In genomic region chr11:119154178-119154577, GRCh38 we compare ENCODE assay signal across 24 cellular contexts. TPM values are rescaled to one million over a fixed set of nuclear protein-coding genes. Genes with fewer than 3 reads are reported as not detected.
DNase-seq lines count a peak whose midpoint lies in the region; ATAC-seq, FAIRE-seq and TF ChIP-seq lines count a peak whose summit lies in the region.
"Had no signal": no experiment of that assay in that cellular context is flagged by ENCODE, and none has a peak within 500 bp of the region (broad histone marks: within the 10 kb centered on the region; RNA-seq: fewer than 3 reads in every experiment).

No MANE protein-coding gene starts in this region.

- in situ Hi-C loops in K562 (cut with MboI): no loop called here

- no peak for TF ChIP-seq POLR2A in K562 (conservative IDR thresholded peaks at IDR 0.05)

- H3K4me2 ChIP-seq in K562 (ENCODE audit: insufficient read depth, low read length) (no peak overlapping the region), neuronal stem cell (ENCODE audit: insufficient read depth, low read length, poor library complexity, severe bottlenecking) (no peak overlapping the region), H9 (ENCODE audit: insufficient read depth, insufficient read length, low read length) (no peak overlapping the region)
- H3K4me2 ChIP-seq: BLaER1 treated with 17β-estradiol and CSF1 and Interleukin-3, amounts not matched to agents 10 nM and 100 nM had no signal

- H3K27me3 ChIP-seq in K562 (ENCODE audit: control insufficient read depth in 2 of 2, insufficient read depth in 2 of 2, low read length in 2 of 2) (peaks cover 4 to 22% of the 10 kb centered on the region in 2 experiments; a peak in 4 of 5 replicates), neuronal stem cell (ENCODE audit: control insufficient read depth in 3 of 3, insufficient read depth in 3 of 3, low read depth in 1 of 3, low read length in 3 of 3) (peaks cover 3 to 82% (median 29%) of the 10 kb centered on the region in 3 experiments), upper lobe of right lung (peaks cover 17% of the 10 kb centered on the region), H9 (ENCODE audit: insufficient read depth, low read length) (peaks cover 11% of the 10 kb centered on the region), BE2C (no peaks in the 10 kb centered on the region)

- H2AK5ac ChIP-seq in neuronal stem cell (ENCODE audit: low read depth, low read length) (peak overlapping the region; percentile 48), H9 (ENCODE audit: insufficient read length, low read length) (no peak overlapping the region)

- no peak overlapping the region for H3K4me3 ChIP-seq in K562
- H3K4me3 ChIP-seq in neuronal stem cell (ENCODE audit: low read length in 2 of 2): no peak overlapping the region
- no peak overlapping the region for H3K4me3 ChIP-seq in upper lobe of right lung
- no peak overlapping the region for H3K4me3 ChIP-seq in BE2C (ENCODE audit: low read depth, low read length)
- H3K4me3 ChIP-seq: BLaER1 treated with 17β-estradiol and CSF1 and Interleukin-3, amounts not matched to agents 10 nM and 100 nM had no signal

- H3K14ac ChIP-seq in neuronal stem cell (ENCODE audit: low read length) (no peak overlapping the region), H9 (ENCODE audit: insufficient read depth, low read length) (no peak overlapping the region)

- TF ChIP-seq CTCF in K562 (IDR thresholded peaks at IDR 0.05 in 2 of 3, conservative IDR thresholded peaks at IDR 0.05 in 1 of 3; ENCODE audit: insufficient read depth in 2 of 3, low read depth in 1 of 3, low read length in 3 of 3) (no peak), upper lobe of right lung (IDR thresholded peaks at IDR 0.05) (no peak), H9 (conservative IDR thresholded peaks at IDR 0.05) (no peak), BE2C (IDR thresholded peaks at IDR 0.05; ENCODE audit: low read depth, low read length) (no peak)

- H3K9ac ChIP-seq in K562 (ENCODE audit: insufficient read depth in 1 of 2, low read depth in 2 of 2, low read length in 2 of 2) (peak overlapping the region in 1 of 2 experiments; percentile 61; a peak in 1 of 4 replicates), neuronal stem cell (ENCODE audit: low read depth, low read length, poor library complexity) (peak overlapping the region; percentile 73), H9 (ENCODE audit: extremely low read depth, insufficient read length, low read length) (no peak overlapping the region)
- H3K9ac ChIP-seq: BLaER1 treated with 17β-estradiol and CSF1 and Interleukin-3, amounts not matched to agents 10 nM and 100 nM had no signal

- no peak overlapping the region for H2BK20ac ChIP-seq in H9 (ENCODE audit: low read depth, low read length, poor library complexity, severe bottlenecking)

- H3K27me3 Mint-ChIP-seq in activated T-cell treated with anti-CD3 and anti-CD28 coated beads, Interleukin-2, amount 50 U/mL, for 72 hours (ENCODE audit: low read depth): peaks cover 31% of the 10 kb centered on the region
- H3K27me3 Mint-ChIP-seq in H9 (ENCODE audit: low read depth): peaks cover 50% of the 10 kb centered on the region

- no peaks in the 10 kb centered on the region for H3K79me2 ChIP-seq in K562 (ENCODE audit: control insufficient read depth, insufficient read depth, low read length)
- H3K79me2 ChIP-seq in H9 (ENCODE audit: insufficient read depth, low read length): no peaks in the 10 kb centered on the region

- no peaks in the 10 kb centered on the region for H3K36me3 Mint-ChIP-seq in activated T-cell treated with anti-CD3 and anti-CD28 coated beads, Interleukin-2, amount 50 U/mL, for 72 hours (ENCODE audit: insufficient read depth in 2 of 2)
- no peaks in the 10 kb centered on the region for H3K36me3 Mint-ChIP-seq in H9 (ENCODE audit: insufficient read depth in 1 of 3, low read depth in 3 of 3)
- H3K36me3 Mint-ChIP-seq: CD8-positive, alpha-beta T cell had no signal

- BruUV-seq in K562 (replicated peaks; lab: Mats Ljungman, UMichigan): no TSS peak

- no peak overlapping the region for H4K5ac ChIP-seq in H9 (ENCODE audit: insufficient read length, low read depth, low read length)

- DNase-seq in K562 (ENCODE audit: extremely low read depth in 1 of 4, low spot score in 3 of 4) (no peak), neuronal stem cell (ENCODE audit: low spot score) (no peak), upper lobe of right lung (peak; percentile 40), H9 (no peak), BE2C (no peak)
- no peak for DNase-seq in activated T-cell treated with anti-CD3 and anti-CD28 coated beads, Interleukin-2, amount 50 U/mL, for 72 hours
- DNase-seq: 8988T; ACHN; Calu3; CD4-positive, alpha-beta T cell; CD8-positive, alpha-beta T cell; DMS79 treated with DMSO at 0.1 percent for 48 hours; GF-D8 had no signal

- H3K9me3 Mint-ChIP-seq in activated T-cell treated with anti-CD3 and anti-CD28 coated beads, Interleukin-2, amount 50 U/mL, for 72 hours: no peaks in the 10 kb centered on the region
- H3K9me3 Mint-ChIP-seq in H9: no peaks in the 10 kb centered on the region
- H3K9me3 Mint-ChIP-seq: CD4-positive, alpha-beta T cell; CD8-positive, alpha-beta T cell had no signal

- no peak overlapping the region for H2BK12ac ChIP-seq in neuronal stem cell (ENCODE audit: low read length)
- no peak overlapping the region for H2BK12ac ChIP-seq in H9 (ENCODE audit: insufficient read length, low read depth, low read length)

- H2BK5ac ChIP-seq in neuronal stem cell (ENCODE audit: low read length) (no peak overlapping the region), H9 (ENCODE audit: insufficient read length, low read length) (no peak overlapping the region)

- H3K27ac ChIP-seq in K562 (ENCODE audit: extremely low read depth, low read depth, low read length) (no peak overlapping the region), neuronal stem cell (replicated peaks; ENCODE audit: low read length) (no peak overlapping the region), upper lobe of right lung (no peak overlapping the region), H9 (ENCODE audit: insufficient read length, low read depth, low read length) (no peak overlapping the region)
- H3K27ac ChIP-seq: BLaER1 treated with 17β-estradiol and CSF1 and Interleukin-3, amounts not matched to agents 10 nM and 100 nM; C4-2B had no signal

- H3K79me1 ChIP-seq in neuronal stem cell (ENCODE audit: low read depth, low read length): no peaks in the 10 kb centered on the region
- H3K79me1 ChIP-seq in H9 (ENCODE audit: insufficient read depth, low read depth, low read length, poor library complexity, severe bottlenecking): no peaks in the 10 kb centered on the region

- H3K4me1 ChIP-seq in K562 (replicated peaks in 1 of 2; ENCODE audit: control insufficient read depth in 2 of 2, insufficient read depth in 2 of 2, low read length in 2 of 2): peaks cover 15 to 26% of the 10 kb centered on the region in 2 experiments; a peak in 4 of 5 replicates
- peaks cover 0 to 6% of the 10 kb centered on the region in 2 donors for H3K4me1 ChIP-seq in neuronal stem cell (ENCODE audit: control insufficient read depth in 2 of 2, insufficient read depth in 1 of 2, low read depth in 1 of 2, low read length in 2 of 2)
- H3K4me1 ChIP-seq in upper lobe of right lung: peaks cover 7% of the 10 kb centered on the region
- no peaks in the 10 kb centered on the region for H3K4me1 ChIP-seq in H9 (ENCODE audit: insufficient read depth, low read length)
- H3K4me1 ChIP-seq in BE2C: peaks cover 3% of the 10 kb centered on the region; the same call in 1 of the 2 replicates
- H3K4me1 ChIP-seq: Caco-2 had no signal

- H2BK120ac ChIP-seq in neuronal stem cell (ENCODE audit: low read depth, low read length) (no peak overlapping the region), H9 (ENCODE audit: low read depth, low read length, poor library complexity, severe bottlenecking) (no peak overlapping the region)

- H4K20me1 ChIP-seq in K562 (replicated peaks; ENCODE audit: control insufficient read depth, insufficient read depth, low read length) (no peaks in the 10 kb centered on the region; the same call in 1 of the 2 replicates), H9 (ENCODE audit: control insufficient read depth, insufficient read depth, insufficient read length) (no peaks in the 10 kb centered on the region)

- H3K23ac ChIP-seq in neuronal stem cell (ENCODE audit: low read depth, low read length, poor library complexity): no peak overlapping the region
- no peak overlapping the region for H3K23ac ChIP-seq in H9 (ENCODE audit: insufficient read length, low read depth, low read length)

- H3K56ac ChIP-seq in H9 (ENCODE audit: insufficient read length, low read depth, low read length): no peak overlapping the region

- H4K91ac ChIP-seq in neuronal stem cell (ENCODE audit: low read depth, low read length, poor library complexity) (no peak overlapping the region), H9 (ENCODE audit: insufficient read length, low read depth, low read length) (no peak overlapping the region)

- peaks cover 9% of the 10 kb centered on the region for H3K23me2 ChIP-seq in H9 (ENCODE audit: insufficient read length, low read depth, low read length, poor library complexity, severe bottlenecking)

- H3K36me3 ChIP-seq in K562 (ENCODE audit: control insufficient read depth, insufficient read depth, low read length) (no peaks in the 10 kb centered on the region), neuronal stem cell (replicated peaks in 1 of 2; ENCODE audit: control insufficient read depth in 2 of 2, insufficient read depth in 2 of 2, low read length in 2 of 2) (no peaks in the 10 kb centered on the region), upper lobe of right lung (no peaks in the 10 kb centered on the region), BE2C (no peaks in the 10 kb centered on the region)
- H3K36me3 ChIP-seq: BLaER1 treated with 17β-estradiol and CSF1 and Interleukin-3, amounts not matched to agents 10 nM and 100 nM had no signal

- H3K18ac ChIP-seq in neuronal stem cell (ENCODE audit: low read length) (no peak overlapping the region), H9 (ENCODE audit: insufficient read length, low read depth, low read length) (no peak overlapping the region)

- intact Hi-C loops in K562 (cut with micrococcal nuclease) (no loop called here), upper lobe of right lung (cut with DNase I) (no loop called here)

- WGBS in K562 (ENCODE audit: insufficient coverage, low coverage, missing lambda C conversion rate): 37% methylated on average over 6 of the region's 6 CpGs
- WGBS in neuronal stem cell (ENCODE audit: extremely low coverage in 2 of 2, insufficient read length in 2 of 2, insufficient replicate concordance in 1 of 2), 2 donors: no CpG with 5 or more reads among the region's 6 CpGs
- no CpG with 5 or more reads among the region's 6 CpGs for WGBS in H9 (ENCODE audit: extremely low coverage, insufficient read length, low lambda C conversion rate)

- peaks cover 4% of the 10 kb centered on the region for H3K4me1 Mint-ChIP-seq in activated T-cell treated with anti-CD3 and anti-CD28 coated beads, Interleukin-2, amount 50 U/mL, for 72 hours (ENCODE audit: low read depth)
- H3K4me1 Mint-ChIP-seq in H9: peaks cover 6 to 12% of the 10 kb centered on the region in 2 experiments; a peak in 3 of 4 replicates

- no peak for TF ChIP-seq RAD21 in K562 (CRISPR knock-in tag; conservative IDR thresholded peaks at IDR 0.05 in 1 of 2, IDR thresholded peaks at IDR 0.05 in 1 of 2)

- ATAC-seq in K562: peak; percentile 24
- no peak for ATAC-seq in upper lobe of right lung
- no peak for ATAC-seq in activated T-cell treated with anti-CD3 and anti-CD28 coated beads, Interleukin-2, amount 50 U/mL, for 72 hours (replicated peaks in 1 of 2)
- ATAC-seq: CD8-positive, alpha-beta T cell had no signal

- POLR2A ChIA-PET in K562 (lab: Yijun Ruan, JAX): interaction anchor here (0.6 to 0.8 kb wide), 2 partner anchors 41 to 59 kb away, joined by 3 read pairs; a partner anchor contains a TSS

- H3K9me3 ChIP-seq in K562 (replicated peaks; ENCODE audit: control insufficient read depth, insufficient read depth, low read depth, low read length) (no peaks in the 10 kb centered on the region), neuronal stem cell (replicated peaks in 1 of 2; ENCODE audit: control insufficient read depth in 2 of 2, insufficient read depth in 1 of 2, low read depth in 1 of 2, low read length in 2 of 2) (no peaks in the 10 kb centered on the region), upper lobe of right lung (no peaks in the 10 kb centered on the region), H9 (ENCODE audit: control insufficient read depth, low read depth, low read length) (no peaks in the 10 kb centered on the region), BE2C (no peaks in the 10 kb centered on the region)
- H3K9me3 ChIP-seq: BLaER1 treated with 17β-estradiol and CSF1 and Interleukin-3, amounts not matched to agents 10 nM and 100 nM; Caco-2 had no signal

- no peak overlapping the region for H3K27ac Mint-ChIP-seq in activated T-cell treated with anti-CD3 and anti-CD28 coated beads, Interleukin-2, amount 50 U/mL, for 72 hours
- H3K27ac Mint-ChIP-seq in H9: no peak overlapping the region
- H3K27ac Mint-ChIP-seq: CD4-positive, alpha-beta T cell; CD8-positive, alpha-beta T cell had no signal

- CTCF ChIA-PET in K562 (lab: Yijun Ruan, JAX; ENCODE audit: low intra/inter-chr PET ratio): interaction anchor here (0.6 kb wide), 1 partner anchor 343 kb away, joined by 3 read pairs; no protein-coding TSS in a partner anchor

- no peak overlapping the region for H3T11ph ChIP-seq in H9 (ENCODE audit: low read length)

- H3K9me1 ChIP-seq in K562 (ENCODE audit: control insufficient read depth, insufficient read depth, low read length): no peaks in the 10 kb centered on the region

- no peak overlapping the region for H2BK15ac ChIP-seq in neuronal stem cell (ENCODE audit: low read length)
- H2BK15ac ChIP-seq in H9 (ENCODE audit: low read depth, low read length): no peak overlapping the region

- no peak overlapping the region for H3K4ac ChIP-seq in neuronal stem cell (ENCODE audit: low read length)
- no peak overlapping the region for H3K4ac ChIP-seq in H9 (ENCODE audit: low read depth, low read length)

- TF ChIP-seq EP300 in K562 (IDR thresholded peaks at IDR 0.05; ENCODE audit: low read length): no peak

- H2AFZ ChIP-seq in K562 (ENCODE audit: low read depth, low read length) (peak overlapping the region; percentile 36; the same call in 1 of the 2 replicates), neuronal stem cell (ENCODE audit: low read length) (no peak overlapping the region), H9 (ENCODE audit: low read length) (no peak overlapping the region)

- H3K4me3 Mint-ChIP-seq in activated T-cell treated with anti-CD3 and anti-CD28 coated beads, Interleukin-2, amount 50 U/mL, for 72 hours: no peak overlapping the region
- no peak overlapping the region for H3K4me3 Mint-ChIP-seq in H9
- H3K4me3 Mint-ChIP-seq: CD4-positive, alpha-beta T cell; CD8-positive, alpha-beta T cell had no signal

- FAIRE-seq in K562 (lab: Jason Lieb, UNC): peak; percentile 40
- FAIRE-seq: A204.1, D721Med, G401.6, GM12891, GM19239 had no signal

- peak overlapping the region; percentile 21 for H4K8ac ChIP-seq in neuronal stem cell (ENCODE audit: low read depth, low read length)
- no peak overlapping the region for H4K8ac ChIP-seq in H9 (replicated peaks; ENCODE audit: insufficient read length, low read depth, low read length)

RNA-seq across cellular contexts. Expression of gene ABCG4, which starts 5.3 kb away (rescaled TPM):
- total RNA-seq in K562 (2011; cell fraction: chromatin; rRNA removed; ENCODE audit: low replicate concordance): 0.37 and 1.3 TPM in 2 replicates
- total RNA-seq in K562 (2011; cell fraction: nucleolus; rRNA removed): 0.13 and 0.50 TPM in 2 replicates
- 0.66 and 0.99 TPM in 2 replicates for total RNA-seq in K562 (2011; cell fraction: nucleoplasm; rRNA removed)
- total RNA-seq in K562 (2014; rRNA removed) (0.09 TPM in 1 of 2 replicates, not detected in the other), K562 (2014; rRNA removed; fragmentation: Illumina TruSeq; extraction: Trizol) (not detected in 2 replicates), K562 (2015; rRNA removed; fragmentation: Illumina TruSeq; extraction: Trizol) (not detected in 2 replicates), K562 (2021) (0.11 and 0.13 TPM in 2 replicates), upper lobe of right lung (0.14 TPM), H9 (2021) (0.68 and 1.2 TPM in 2 replicates)
- polyA plus RNA-seq in K562 (2011; rRNA removed) (0.04 and 0.08 TPM in 2 replicates), K562 (2014; fragmentation: Illumina TruSeq; extraction: Trizol) (0.07 and 0.11 TPM in 2 replicates), K562 (2014; fragmentation: Nextera tagmentation; extraction: Ambion mirVana) (not detected), K562 (2014; rRNA removed) (0.03 and 0.05 TPM in 2 replicates)
- polyA plus RNA-seq in K562 (2011; cell fraction: cytosol; rRNA removed): 0.04 and 0.12 TPM in 2 replicates
- polyA plus RNA-seq in K562 (2011; cell fraction: nucleus; rRNA removed): 0.59 and 0.63 TPM in 2 replicates
- 0.13 TPM in 1 of 2 replicates, not detected in the other for polyA plus RNA-seq in K562 (2012)
- polyA minus RNA-seq in K562 (2011; rRNA and poly(A)+ RNA removed): 0.11 and 0.21 TPM in 2 replicates
- not detected in 2 replicates for polyA minus RNA-seq in K562 (2011; cell fraction: cytosol; rRNA and poly(A)+ RNA removed)
- 0.33 and 0.54 TPM in 2 replicates for polyA minus RNA-seq in K562 (2011; cell fraction: nucleus; rRNA and poly(A)+ RNA removed)
- polyA plus RNA-seq in neuronal stem cell (2013, experiment 1 of 2): 0.31 TPM
- 0.36 TPM for polyA plus RNA-seq in neuronal stem cell (2013, experiment 2 of 2)
- total RNA-seq in activated T-cell treated with anti-CD3 and anti-CD28 coated beads, Interleukin-2, amount 50 U/mL, for 72 hours: under 1 TPM; 0.09 to 0.24 TPM
- 1.5 TPM for polyA plus RNA-seq in BE2C (2012; ENCODE audit: insufficient read depth, insufficient read length, low read depth)
- total RNA-seq: A673; Calu3; CD8-positive, alpha-beta T cell had no signal

RNA-seq across cellular contexts. Expression of gene NLRX1, which starts 14.3 kb away (rescaled TPM):
- 0.86 and 3.6 TPM in 2 replicates for total RNA-seq in K562 (2011; cell fraction: chromatin; rRNA removed; ENCODE audit: low replicate concordance)
- 1.8 and 3.5 TPM in 2 replicates for total RNA-seq in K562 (2011; cell fraction: nucleolus; rRNA removed)
- 1.1 and 1.3 TPM in 2 replicates for total RNA-seq in K562 (2011; cell fraction: nucleoplasm; rRNA removed)
- total RNA-seq in K562 (2014; rRNA removed) (1.3 and 1.4 TPM in 2 replicates), K562 (2014; rRNA removed; fragmentation: Illumina TruSeq; extraction: Trizol) (0.19 and 0.22 TPM in 2 replicates), K562 (2015; rRNA removed; fragmentation: Illumina TruSeq; extraction: Trizol) (0.34 and 0.69 TPM in 2 replicates), K562 (2021) (2.1 and 2.3 TPM in 2 replicates), upper lobe of right lung (17.7 TPM), H9 (2021) (17.2 and 18.2 TPM in 2 replicates)
- polyA plus RNA-seq in K562 (2011; rRNA removed) (0.55 and 1.4 TPM in 2 replicates), K562 (2014; fragmentation: Illumina TruSeq; extraction: Trizol) (0.49 and 1.1 TPM in 2 replicates), K562 (2014; fragmentation: Nextera tagmentation; extraction: Ambion mirVana) (under 1 TPM; 0.04 to 0.06 TPM), K562 (2014; rRNA removed) (1.1 and 2.1 TPM in 2 replicates)
- 0.81 and 4.1 TPM in 2 replicates for polyA plus RNA-seq in K562 (2011; cell fraction: cytosol; rRNA removed)
- polyA plus RNA-seq in K562 (2011; cell fraction: nucleus; rRNA removed): 0.76 and 5.1 TPM in 2 replicates
- 1.0 and 2.3 TPM in 2 replicates for polyA plus RNA-seq in K562 (2012)
- 0.27 and 1.2 TPM in 2 replicates for polyA minus RNA-seq in K562 (2011; rRNA and poly(A)+ RNA removed)
- polyA minus RNA-seq in K562 (2011; cell fraction: cytosol; rRNA and poly(A)+ RNA removed): 1.4 and 3.4 TPM in 2 replicates
- polyA minus RNA-seq in K562 (2011; cell fraction: nucleus; rRNA and poly(A)+ RNA removed): 0.67 and 2.3 TPM in 2 replicates
- polyA plus RNA-seq in neuronal stem cell (2013, experiment 1 of 2): 13.2 TPM
- 12.7 TPM for polyA plus RNA-seq in neuronal stem cell (2013, experiment 2 of 2)
- total RNA-seq in activated T-cell treated with anti-CD3 and anti-CD28 coated beads, Interleukin-2, amount 50 U/mL, for 72 hours: 10 to 100 TPM; 19.3 to 26.7 TPM
- 6.8 TPM for polyA plus RNA-seq in BE2C (2012; ENCODE audit: insufficient read depth, insufficient read length, low read depth)

RNA-seq across cellular contexts. Expression of gene NHERF4, which starts 31.1 kb away (rescaled TPM):
- not detected in 2 replicates for total RNA-seq in K562 (2011; cell fraction: chromatin; rRNA removed; ENCODE audit: low replicate concordance)
- total RNA-seq in K562 (2011; cell fraction: nucleolus; rRNA removed): not detected in 2 replicates
- not detected in 2 replicates for total RNA-seq in K562 (2011; cell fraction: nucleoplasm; rRNA removed)
- total RNA-seq in K562 (2014; rRNA removed) (not detected in 2 replicates), K562 (2014; rRNA removed; fragmentation: Illumina TruSeq; extraction: Trizol) (not detected in 2 replicates), K562 (2015; rRNA removed; fragmentation: Illumina TruSeq; extraction: Trizol) (not detected in 2 replicates), K562 (2021) (not detected in 2 replicates), upper lobe of right lung (0.81 TPM), H9 (2021) (0.39 TPM in 1 of 2 replicates, not detected in the other)
- polyA plus RNA-seq in K562 (2011; rRNA removed) (not detected in 2 replicates), K562 (2014; fragmentation: Illumina TruSeq; extraction: Trizol) (not detected in 2 replicates), K562 (2014; fragmentation: Nextera tagmentation; extraction: Ambion mirVana) (not detected), K562 (2014; rRNA removed) (not detected in 2 replicates)
- not detected in 2 replicates for polyA plus RNA-seq in K562 (2011; cell fraction: cytosol; rRNA removed)
- polyA plus RNA-seq in K562 (2011; cell fraction: nucleus; rRNA removed): not detected in 2 replicates
- polyA plus RNA-seq in K562 (2012): not detected in 2 replicates
- polyA minus RNA-seq in K562 (2011; rRNA and poly(A)+ RNA removed): not detected in 2 replicates
- polyA minus RNA-seq in K562 (2011; cell fraction: cytosol; rRNA and poly(A)+ RNA removed): not detected in 2 replicates
- polyA minus RNA-seq in K562 (2011; cell fraction: nucleus; rRNA and poly(A)+ RNA removed): not detected in 2 replicates
- not detected for polyA plus RNA-seq in neuronal stem cell (2013, experiment 1 of 2)
- polyA plus RNA-seq in neuronal stem cell (2013, experiment 2 of 2): 0.08 TPM
- total RNA-seq in activated T-cell treated with anti-CD3 and anti-CD28 coated beads, Interleukin-2, amount 50 U/mL, for 72 hours: 1 to 10 TPM in 1 of 2 donors, under 1 TPM in 1; 0.76 to 1.1 TPM
- not detected for polyA plus RNA-seq in BE2C (2012; ENCODE audit: insufficient read depth, insufficient read length, low read depth)
- total RNA-seq: A673, Calu3 had no signal
- polyA plus RNA-seq: AG04450, BJ had no signal

RNA-seq across cellular contexts. Expression of gene HINFP, which starts 32.8 kb away (rescaled TPM):
- total RNA-seq in K562 (2011; cell fraction: chromatin; rRNA removed; ENCODE audit: low replicate concordance): 110 and 177 TPM in 2 replicates
- total RNA-seq in K562 (2011; cell fraction: nucleolus; rRNA removed): 95.9 and 97.1 TPM in 2 replicates
- 112 and 129 TPM in 2 replicates for total RNA-seq in K562 (2011; cell fraction: nucleoplasm; rRNA removed)
- total RNA-seq in K562 (2014; rRNA removed) (15.1 and 17.0 TPM in 2 replicates), K562 (2014; rRNA removed; fragmentation: Illumina TruSeq; extraction: Trizol) (14.5 and 15.8 TPM in 2 replicates), K562 (2015; rRNA removed; fragmentation: Illumina TruSeq; extraction: Trizol) (13.8 and 13.9 TPM in 2 replicates), K562 (2021) (23.5 and 24.6 TPM in 2 replicates), upper lobe of right lung (25.2 TPM), H9 (2021) (42.1 and 42.4 TPM in 2 replicates)
- polyA plus RNA-seq in K562 (2011; rRNA removed) (29.4 and 41.9 TPM in 2 replicates), K562 (2014; fragmentation: Illumina TruSeq; extraction: Trizol) (19.1 and 21.5 TPM in 2 replicates), K562 (2014; fragmentation: Nextera tagmentation; extraction: Ambion mirVana) (10 to 100 TPM; 22.5 to 34.1 TPM), K562 (2014; rRNA removed) (24.0 and 30.5 TPM in 2 replicates)
- 33.8 and 41.0 TPM in 2 replicates for polyA plus RNA-seq in K562 (2011; cell fraction: cytosol; rRNA removed)
- 89.9 and 99.2 TPM in 2 replicates for polyA plus RNA-seq in K562 (2011; cell fraction: nucleus; rRNA removed)
- polyA plus RNA-seq in K562 (2012): 15.5 and 24.5 TPM in 2 replicates
- polyA minus RNA-seq in K562 (2011; rRNA and poly(A)+ RNA removed): 32.2 and 33.0 TPM in 2 replicates
- polyA minus RNA-seq in K562 (2011; cell fraction: cytosol; rRNA and poly(A)+ RNA removed): 8.2 and 17.7 TPM in 2 replicates
- 28.0 and 41.1 TPM in 2 replicates for polyA minus RNA-seq in K562 (2011; cell fraction: nucleus; rRNA and poly(A)+ RNA removed)
- polyA plus RNA-seq in neuronal stem cell (2013, experiment 1 of 2): 22.9 TPM
- 22.7 TPM for polyA plus RNA-seq in neuronal stem cell (2013, experiment 2 of 2)
- total RNA-seq in activated T-cell treated with anti-CD3 and anti-CD28 coated beads, Interleukin-2, amount 50 U/mL, for 72 hours: 10 to 100 TPM; 31.9 to 34.1 TPM
- polyA plus RNA-seq in BE2C (2012; ENCODE audit: insufficient read depth, insufficient read length, low read depth): 84.1 TPM

RNA-seq across cellular contexts. Expression of gene C2CD2L, which starts 47.0 kb away (rescaled TPM):
- 55.3 and 136 TPM in 2 replicates for total RNA-seq in K562 (2011; cell fraction: chromatin; rRNA removed; ENCODE audit: low replicate concordance)
- 108 and 111 TPM in 2 replicates for total RNA-seq in K562 (2011; cell fraction: nucleolus; rRNA removed)
- total RNA-seq in K562 (2011; cell fraction: nucleoplasm; rRNA removed): 77.1 and 102 TPM in 2 replicates
- total RNA-seq in K562 (2014; rRNA removed): 16.9 and 23.8 TPM in 2 replicates
- 6.9 and 11.8 TPM in 2 replicates for total RNA-seq in K562 (2014; rRNA removed; fragmentation: Illumina TruSeq; extraction: Trizol)
- total RNA-seq in K562 (2015; rRNA removed; fragmentation: Illumina TruSeq; extraction: Trizol): 14.8 and 15.6 TPM in 2 replicates
- total RNA-seq in K562 (2021): 34.1 and 41.2 TPM in 2 replicates
- 10.8 and 19.6 TPM in 2 replicates for polyA plus RNA-seq in K562 (2011; rRNA removed)
- 13.0 and 21.3 TPM in 2 replicates for polyA plus RNA-seq in K562 (2011; cell fraction: cytosol; rRNA removed)
- 40.4 and 77.6 TPM in 2 replicates for polyA plus RNA-seq in K562 (2011; cell fraction: nucleus; rRNA removed)
- polyA plus RNA-seq in K562 (2012): 20.0 and 49.0 TPM in 2 replicates
- polyA plus RNA-seq in K562 (2014; fragmentation: Illumina TruSeq; extraction: Trizol): 29.7 and 34.7 TPM in 2 replicates
- 1 to 10 TPM in 1 of 2 experiments, under 1 TPM in 1; 0.66 to 1.0 TPM for polyA plus RNA-seq in K562 (2014; fragmentation: Nextera tagmentation; extraction: Ambion mirVana)
- polyA plus RNA-seq in K562 (2014; rRNA removed): 22.4 and 25.7 TPM in 2 replicates
- 14.8 and 15.7 TPM in 2 replicates for polyA minus RNA-seq in K562 (2011; rRNA and poly(A)+ RNA removed)
- polyA minus RNA-seq in K562 (2011; cell fraction: cytosol; rRNA and poly(A)+ RNA removed): 14.0 and 18.9 TPM in 2 replicates
- polyA minus RNA-seq in K562 (2011; cell fraction: nucleus; rRNA and poly(A)+ RNA removed): 42.3 and 43.5 TPM in 2 replicates
- 5.7 TPM for polyA plus RNA-seq in neuronal stem cell (2013, experiment 1 of 2)
- 4.9 TPM for polyA plus RNA-seq in neuronal stem cell (2013, experiment 2 of 2)
- total RNA-seq in upper lobe of right lung: 20.3 TPM
- 10 to 100 TPM; 21.0 to 21.1 TPM for total RNA-seq in activated T-cell treated with anti-CD3 and anti-CD28 coated beads, Interleukin-2, amount 50 U/mL, for 72 hours
- total RNA-seq in H9 (2021): 5.5 and 5.6 TPM in 2 replicates
- polyA plus RNA-seq in BE2C (2012; ENCODE audit: insufficient read depth, insufficient read length, low read depth): 123 TPM
